ENCODE assay signal across 8 cellular contexts in the genomic region with DNA sequence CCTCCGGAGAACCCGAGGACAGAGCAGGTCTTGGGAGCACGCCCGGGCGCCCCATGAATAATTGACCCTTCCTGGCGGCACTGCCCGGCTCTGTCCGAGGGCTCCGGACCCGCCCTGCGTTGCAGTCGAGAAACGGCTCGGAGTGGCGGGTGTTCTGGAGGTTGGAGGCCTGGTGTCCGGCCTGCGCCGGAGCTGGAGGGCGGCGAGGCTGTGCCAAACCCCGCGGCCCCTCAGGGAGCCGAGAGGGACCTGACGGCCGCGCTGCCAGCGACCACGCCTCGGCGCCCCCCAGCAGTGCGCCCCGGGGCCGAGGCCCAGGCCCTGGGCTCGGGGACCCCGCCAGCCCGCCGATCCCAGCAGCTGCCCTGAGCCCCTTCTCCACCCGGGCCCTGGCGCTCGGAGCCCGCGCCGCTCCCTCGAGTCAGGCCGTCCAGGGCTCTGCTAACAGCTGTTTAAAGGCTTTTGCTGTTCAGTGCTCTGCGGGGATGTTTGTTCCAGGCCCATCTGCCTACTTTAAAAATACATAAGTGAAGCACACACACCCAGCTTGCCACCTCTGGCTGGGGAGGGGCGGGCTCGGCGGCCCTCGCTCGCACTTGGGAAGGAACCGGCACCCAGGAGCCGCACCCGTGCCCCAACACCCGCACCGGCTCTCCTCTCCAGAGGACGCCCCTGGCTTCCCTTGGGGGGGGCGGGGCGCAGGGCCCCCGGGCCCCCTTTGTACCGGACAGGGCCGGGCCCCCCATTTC. TPM values are rescaled to one million over a fixed set of nuclear protein-coding genes. Genes with fewer than 3 reads are reported as not detected.
DNase-seq lines count a peak whose midpoint lies in the region; ATAC-seq and TF ChIP-seq lines count a peak whose summit lies in the region.

No MANE protein-coding gene starts in this region.

- peak overlapping the region; percentile 98 for H3K4me3 Mint-ChIP-seq in T-helper 17 cell
- peak overlapping the region; percentile 97 for H3K4me3 Mint-ChIP-seq in natural killer cell

- no peaks in the 10 kb centered on the region for H3K36me3 ChIP-seq in A673 (ENCODE audit: insufficient read depth, low read length, poor library complexity, severe bottlenecking)

- POLR2A ChIA-PET in A673 (lab: Charles Lee; ENCODE audit: low non-redundant PET) = no interaction called here

- H3K27me3 Mint-ChIP-seq in T-helper 17 cell (no peaks in the 10 kb centered on the region), natural killer cell (ENCODE audit: low read depth in 2 of 2) (peaks cover 0 to 6% of the 10 kb centered on the region in 2 donors)

- H3K9me3 ChIP-seq in A673 (ENCODE audit: low read depth, low read length, poor library complexity, severe bottlenecking) = no peaks in the 10 kb centered on the region
- H3K9me3 ChIP-seq in T-helper 17 cell (ENCODE audit: control insufficient read depth, low read length, poor library complexity, severe bottlenecking) = no peaks in the 10 kb centered on the region

- H3K27me3 ChIP-seq in A673 (replicated peaks; ENCODE audit: insufficient read depth, low read depth, low read length, poor library complexity) = no peaks in the 10 kb centered on the region

- TSS peak; percentile 69 for BruUV-seq in A673 (replicated peaks; lab: Mats Ljungman, UMichigan)

- peak overlapping the region; percentile 81 for H3K4me3 ChIP-seq in A673 (ENCODE audit: low read depth, low read length, poor library complexity, severe bottlenecking)

- peak overlapping the region; percentile 96 for H3K27ac Mint-ChIP-seq in T-helper 17 cell
- peak overlapping the region; percentile 94 for H3K27ac Mint-ChIP-seq in natural killer cell

- peak overlapping the region; percentile 89 for H3K27ac ChIP-seq in A673 (ENCODE audit: low read depth, low read length, poor library complexity, severe bottlenecking)

- in situ Hi-C loops in GM13976 (cut with MboI; ENCODE audit: low sequenced_read_pairs, unreplicated experiment) = no loop called here

- DNase-seq in A673 (ENCODE audit: low spot score) (peak; percentile 46), GM13976 (ENCODE audit: low spot score) (peak; percentile 64), T-helper 17 cell (no peak), natural killer cell (no peak), amniotic stem cell (lab: John Stamatoyannopoulos, UW) (no peak)

- H3K4me1 Mint-ChIP-seq in T-helper 17 cell = peaks cover 34% of the 10 kb centered on the region
- H3K4me1 Mint-ChIP-seq in natural killer cell = peaks cover 46 to 52% of the 10 kb centered on the region in 2 donors

- no peaks in the 10 kb centered on the region for H3K9me3 Mint-ChIP-seq in natural killer cell

- ATAC-seq in T-helper 17 cell = no peak
- peak; percentile 18 for ATAC-seq in esophagus mucosa
- ATAC-seq in natural killer cell = peak in 1 of 3 donors; percentile 4
- no peak for ATAC-seq in GM19395 (IDR thresholded peaks at IDR 0.05; ENCODE audit: unreplicated experiment)
- ATAC-seq in GM21367 (IDR thresholded peaks at IDR 0.05; ENCODE audit: unreplicated experiment) = no peak

- CTCF ChIA-PET in A673 (lab: Charles Lee) = no interaction called here

- intact Hi-C loops in A673 (cut with micrococcal nuclease; ENCODE audit: unreplicated experiment) = loop anchor here (2.0 kb wide), 1 partner anchor 70 kb away; no protein-coding TSS in a partner anchor
- intact Hi-C loops in natural killer cell (cut with micrococcal nuclease) = no loop called here

- TF ChIP-seq CTCF in A673 (conservative IDR thresholded peaks at IDR 0.05; ENCODE audit: low read depth, low read length) (no peak), GM13976 (IDR thresholded peaks at IDR 0.05; ENCODE audit: borderline replicate concordance, control extremely low read depth, extremely low read depth, insufficient read depth, missing control alignments) (no peak), natural killer cell (IDR thresholded peaks at IDR 0.05) (no peak)

- peaks cover 8% of the 10 kb centered on the region for H3K36me3 Mint-ChIP-seq in T-helper 17 cell (ENCODE audit: low read depth)
- H3K36me3 Mint-ChIP-seq in natural killer cell = peaks cover 9% of the 10 kb centered on the region

- H3K4me1 ChIP-seq in A673 (ENCODE audit: insufficient read depth, low read length, poor library complexity, severe bottlenecking) = peaks cover 12% of the 10 kb centered on the region

RNA-seq across cellular contexts. Expression of a gene that starts 0.8 kb away (rescaled TPM):
- total RNA-seq in A673 (2021) (25.2 and 27.3 TPM in 2 replicates), T-helper 17 cell (10 to 100 TPM; 11.7 to 14.4 TPM), esophagus mucosa (27.9 TPM), natural killer cell (10 to 100 TPM; 26.5 to 43.1 (median 26.6) TPM)

Comparison
In these comparisons a context has a peak if more than half of its experiments do, and no peak if none do; other contexts are left out.
1. DNase-seq: peak in A673 (single experiment) and GM13976 (single experiment); none in T-helper 17 cell (0 of 3), natural killer cell (single experiment) and amniotic stem cell (single experiment).